ENCODE assay signal across 1 cellular context in the genomic region with DNA sequence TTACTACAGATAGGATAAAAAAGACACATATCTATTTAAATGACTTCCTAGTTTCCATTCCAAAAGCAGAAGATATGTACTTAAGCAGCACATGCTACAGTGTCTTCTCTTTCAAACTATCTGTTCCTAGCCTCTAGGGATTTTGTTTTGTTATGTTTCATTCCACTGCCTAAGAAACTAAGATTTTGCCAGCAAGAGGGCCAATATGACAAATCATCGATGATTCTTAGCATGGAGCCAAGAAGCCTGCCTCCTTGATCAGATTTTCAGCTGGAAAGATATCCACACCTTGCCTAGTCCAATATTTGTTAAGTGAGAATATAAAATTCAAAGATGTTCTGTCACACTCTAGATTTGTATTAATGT.
TF ChIP-seq lines count a peak whose summit lies in the region.

No MANE protein-coding gene starts in this region.

TF ChIP-seq in HepG2, 621 proteins besides CTCF, POLR2A, EP300 and RAD21 (continued from another document):
- TF ChIP-seq, protein P1, sequence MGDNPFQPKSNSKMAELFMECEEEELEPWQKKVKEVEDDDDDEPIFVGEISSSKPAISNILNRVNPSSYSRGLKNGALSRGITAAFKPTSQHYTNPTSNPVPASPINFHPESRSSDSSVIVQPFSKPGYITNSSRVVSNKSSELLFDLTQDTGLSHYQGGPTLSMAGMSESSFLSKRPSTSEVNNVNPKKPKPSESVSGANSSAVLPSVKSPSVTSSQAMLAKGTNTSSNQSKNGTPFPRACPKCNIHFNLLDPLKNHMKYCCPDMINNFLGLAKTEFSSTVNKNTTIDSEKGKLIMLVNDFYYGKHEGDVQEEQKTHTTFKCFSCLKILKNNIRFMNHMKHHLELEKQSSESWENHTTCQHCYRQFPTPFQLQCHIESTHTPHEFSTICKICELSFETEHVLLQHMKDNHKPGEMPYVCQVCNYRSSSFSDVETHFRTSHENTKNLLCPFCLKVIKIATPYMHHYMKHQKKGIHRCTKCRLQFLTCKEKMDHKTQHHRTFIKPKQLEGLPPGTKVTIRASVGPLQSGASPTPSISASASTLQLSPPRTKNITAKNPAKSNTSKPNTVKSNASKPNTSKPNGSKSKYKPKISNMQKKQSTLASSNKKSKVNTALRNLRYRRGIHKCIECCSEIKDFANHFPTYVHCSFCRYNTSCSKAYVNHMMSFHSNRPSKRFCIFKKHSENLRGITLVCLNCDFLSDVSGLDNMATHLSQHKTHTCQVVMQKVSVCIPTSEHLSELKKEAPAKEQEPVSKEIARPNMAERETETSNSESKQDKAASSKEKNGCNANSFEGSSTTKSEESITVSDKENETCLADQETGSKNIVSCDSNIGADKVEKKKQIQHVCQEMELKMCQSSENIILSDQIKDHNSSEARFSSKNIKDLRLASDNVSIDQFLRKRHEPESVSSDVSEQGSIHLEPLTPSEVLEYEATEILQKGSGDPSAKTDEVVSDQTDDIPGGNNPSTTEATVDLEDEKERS (CRISPR knock-in tag; IDR thresholded peaks at IDR 0.05): no peak
